In the genomic region with DNA sequence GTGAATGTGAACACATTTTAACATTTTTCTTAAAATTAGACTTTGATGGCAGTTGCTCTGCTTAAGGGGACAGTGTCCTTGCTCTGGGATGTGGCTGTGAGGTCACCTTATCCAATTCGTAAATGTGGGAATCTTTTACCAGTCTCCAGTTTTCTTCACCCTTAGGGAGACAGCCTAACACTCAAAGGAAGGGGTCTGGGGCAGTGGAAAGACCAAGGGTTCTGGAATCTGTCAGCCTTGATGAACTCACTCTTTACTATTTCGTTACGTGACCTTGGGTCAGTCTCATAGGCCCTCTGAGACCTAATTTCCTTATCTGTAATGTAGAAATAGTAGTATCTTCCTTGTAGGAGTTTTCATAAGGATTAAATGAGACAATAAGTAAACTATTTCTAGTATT, we compare ENCODE assay signal across 1 cellular context.
TF ChIP-seq lines count a peak whose summit lies in the region.

No MANE protein-coding gene starts in this region.

TF ChIP-seq in A549, 52 proteins besides CTCF, POLR2A, EP300 and RAD21 (continued from another document):
- no peak for TF ChIP-seq BCL3 (IDR thresholded peaks at IDR 0.05)
- TF ChIP-seq HOXB13 (CRISPR knock-in tag; IDR thresholded peaks at IDR 0.05; ENCODE audit: low read depth) = no peak
